In the genomic region with DNA sequence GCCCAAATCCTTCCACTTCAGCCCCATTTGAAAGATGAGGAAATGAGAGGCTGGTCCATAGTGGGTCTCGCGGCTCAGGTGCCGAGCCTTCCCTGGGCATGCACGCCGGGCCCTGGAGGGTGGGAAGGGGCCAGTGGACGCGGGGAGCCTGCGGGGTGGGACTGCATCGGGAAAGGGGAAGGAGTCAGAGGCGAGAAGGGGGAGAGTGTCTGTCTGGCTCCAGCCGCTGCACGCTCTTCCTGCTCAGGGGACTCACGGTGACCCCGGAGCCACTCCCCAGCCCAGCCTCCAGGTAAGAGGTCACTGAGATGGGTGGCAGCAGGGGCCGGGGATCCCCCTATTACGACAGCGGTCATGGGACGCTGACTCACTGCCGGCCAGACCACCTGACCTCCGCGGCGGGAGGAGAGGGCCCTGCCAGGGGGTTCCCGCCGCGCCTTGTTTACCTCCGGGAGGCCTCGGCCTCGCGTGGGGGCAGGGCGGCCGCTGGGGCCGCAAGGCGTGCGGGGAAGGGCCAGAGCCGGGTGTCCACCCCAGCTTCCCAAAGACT, we compare ENCODE assay signal across 8 cellular contexts. TPM values are rescaled to one million over a fixed set of nuclear protein-coding genes. Genes with fewer than 3 reads are reported as not detected.
DNase-seq lines count a peak whose midpoint lies in the region; ATAC-seq and TF ChIP-seq lines count a peak whose summit lies in the region.

No MANE protein-coding gene starts in this region.

- H3K4me3 Mint-ChIP-seq in progenitor cell of endocrine pancreas (ENCODE audit: low read depth): peak overlapping the region; percentile 65

- peaks cover 12% of the 10 kb centered on the region for H3K36me3 ChIP-seq in HUES64 (ENCODE audit: insufficient read depth, low read length)

- H3K4me3 ChIP-seq in HUES64 (ENCODE audit: low read length): peak overlapping the region; percentile 37

- peaks cover 9% of the 10 kb centered on the region for H3K36me3 Mint-ChIP-seq in progenitor cell of endocrine pancreas (ENCODE audit: insufficient read depth)

- peak overlapping the region; percentile 87 for H3K27ac ChIP-seq in HUES64 (ENCODE audit: low read depth, low read length)

- peak; percentile 91 for DNase-seq in EL
- peak; percentile 98 for DNase-seq in SW480 (ENCODE audit: low spot score)
- DNase-seq in amniotic epithelial cell (ENCODE audit: low read depth): peak; percentile 93
- DNase-seq in left cardiac atrium: peak; percentile 96
- DNase-seq in progenitor cell of endocrine pancreas (ENCODE audit: low spot score, unreplicated experiment): peak; percentile 80
- peak; percentile 98 for DNase-seq in ureter (ENCODE audit: low spot score)

- peak overlapping the region; percentile 60 for H3K9ac ChIP-seq in HUES64 (ENCODE audit: low read depth, low read length)

- peaks cover 35% of the 10 kb centered on the region for H3K4me1 Mint-ChIP-seq in progenitor cell of endocrine pancreas (ENCODE audit: low read depth)

- WGBS in HUES64: 5% methylated on average over 35 of the region's 35 CpGs

- peaks cover 2% of the 10 kb centered on the region for H3K27me3 Mint-ChIP-seq in progenitor cell of endocrine pancreas

- no peak for TF ChIP-seq CTCF in progenitor cell of endocrine pancreas (IDR thresholded peaks at IDR 0.05; ENCODE audit: unreplicated experiment)

- peaks cover 27% of the 10 kb centered on the region for H3K4me1 ChIP-seq in HUES64 (ENCODE audit: insufficient read depth, low read length)

- H3K9me3 Mint-ChIP-seq in progenitor cell of endocrine pancreas (ENCODE audit: low read depth): no peaks in the 10 kb centered on the region

- H3K9me3 ChIP-seq in HUES64 (ENCODE audit: insufficient read depth, low read depth, low read length): no peaks in the 10 kb centered on the region

- H3K27me3 ChIP-seq in HUES64 (ENCODE audit: insufficient read depth, low read length): 0 out of 2 replicates have a peak, but pooled peaks cover 12% of the 10 kb centered on the region

- ATAC-seq in GM21528 (IDR thresholded peaks at IDR 0.05; ENCODE audit: low FRiP score, unreplicated experiment) (peak; percentile 58), left cardiac atrium (peak; percentile 70 to 73)

- H3K27ac Mint-ChIP-seq in progenitor cell of endocrine pancreas: peak overlapping the region; percentile 96

- intact Hi-C loops in left cardiac atrium (cut with DNase I): no loop called here

RNA-seq across cellular contexts. Expression of gene SQSTM1, which starts 1.9 kb away (rescaled TPM):
- 73.1 TPM for polyA plus RNA-seq in HUES64 (2013, experiment 1 of 2)
- polyA plus RNA-seq in HUES64 (2013, experiment 2 of 2): 62.6 TPM
- total RNA-seq in left cardiac atrium: 100 to 1,000 TPM; 302 to 316 TPM
- 113 and 139 TPM in 2 replicates for total RNA-seq in progenitor cell of endocrine pancreas
- total RNA-seq in ureter: 265 TPM

RNA-seq across cellular contexts. Expression of gene MGAT4B, which starts 12.2 kb away (rescaled TPM):
- polyA plus RNA-seq in HUES64 (2013, experiment 1 of 2): 54.7 TPM
- 64.0 TPM for polyA plus RNA-seq in HUES64 (2013, experiment 2 of 2)
- total RNA-seq in left cardiac atrium: 10 to 100 TPM; 66.5 to 85.9 TPM
- 159 and 171 TPM in 2 replicates for total RNA-seq in progenitor cell of endocrine pancreas
- total RNA-seq in ureter: 93.8 TPM

RNA-seq across cellular contexts. Expression of gene LTC4S, which starts 25.0 kb away (rescaled TPM):
- polyA plus RNA-seq in HUES64 (2013, experiment 1 of 2): not detected
- polyA plus RNA-seq in HUES64 (2013, experiment 2 of 2): 1.3 TPM
- 10 to 100 TPM; 13.9 to 16.1 TPM for total RNA-seq in left cardiac atrium
- total RNA-seq in progenitor cell of endocrine pancreas: 5.5 and 6.9 TPM in 2 replicates
- 13.7 TPM for total RNA-seq in ureter

RNA-seq across cellular contexts. Expression of gene MRNIP, which starts 39.8 kb away (rescaled TPM):
- polyA plus RNA-seq in HUES64 (2013, experiment 1 of 2): 9.8 TPM
- polyA plus RNA-seq in HUES64 (2013, experiment 2 of 2): 17.0 TPM
- total RNA-seq in left cardiac atrium: 10 to 100 TPM; 11.1 to 12.7 TPM
- 61.4 and 63.4 TPM in 2 replicates for total RNA-seq in progenitor cell of endocrine pancreas
- 40.5 TPM for total RNA-seq in ureter

Comparison
In these comparisons a context has a peak if more than half of its experiments do, and no peak if none do; other contexts are left out.
1. Peak in every context shown above with its lines: DNase-seq, ATAC-seq, H3K4me3 ChIP-seq and H3K27ac ChIP-seq.